8 cellular contexts compared by ENCODE assay signal in genomic region chr19:51366050-51366998, GRCh38. TPM values are rescaled to one million over a fixed set of nuclear protein-coding genes. Genes with fewer than 3 reads are reported as not detected.
DNase-seq lines count a peak whose midpoint lies in the region; ATAC-seq lines count a peak whose summit lies in the region.

TSS of gene ETFB (minus strand) at chr19:51366388. CDS start at chr19:51366326, 62 bp downstream.

- peak; percentile 41 for ATAC-seq in GM21528 (IDR thresholded peaks at IDR 0.05; ENCODE audit: low FRiP score, unreplicated experiment)
- peak; percentile 65 to 67 for ATAC-seq in activated naive CD4-positive, alpha-beta T cell treated with anti-CD3 and anti-CD28 coated beads, Interleukin-2, amount 50 U/mL, for 72 hours

- H2AFZ ChIP-seq in Karpas-422 (ENCODE audit: low read length): peak within 1 kb of the TSS; percentile 15; the same call in 1 of the 2 replicates

- H3K9me3 Mint-ChIP-seq in activated naive CD4-positive, alpha-beta T cell treated with anti-CD3 and anti-CD28 coated beads, Interleukin-2, amount 50 U/mL, for 72 hours: no peaks in the 10 kb centered on the region

- peak within 1 kb of the TSS; percentile 94 for H3K9ac ChIP-seq in Karpas-422 (ENCODE audit: low read length)

- H3K27ac ChIP-seq in Karpas-422 (ENCODE audit: low read length): peak within 1 kb of the TSS; percentile 92

- no peaks in the 10 kb centered on the region for H3K36me3 ChIP-seq in Karpas-422 (ENCODE audit: insufficient read depth, low read length)

- no peaks in the 10 kb centered on the region for H4K20me1 ChIP-seq in Karpas-422 (ENCODE audit: insufficient read depth, low read depth, low read length)

- H3K27ac Mint-ChIP-seq in activated naive CD4-positive, alpha-beta T cell treated with anti-CD3 and anti-CD28 coated beads, Interleukin-2, amount 50 U/mL, for 72 hours: peak within 1 kb of the TSS; percentile 99

- H3K36me3 Mint-ChIP-seq in activated naive CD4-positive, alpha-beta T cell treated with anti-CD3 and anti-CD28 coated beads, Interleukin-2, amount 50 U/mL, for 72 hours: peaks cover 31 to 42% of the 10 kb centered on the region in 2 donors

- H3K79me2 ChIP-seq in Karpas-422 (ENCODE audit: low read length): peaks cover 47% of the 10 kb centered on the region

- H3K9me3 ChIP-seq in Karpas-422 (ENCODE audit: low read length): no peaks in the 10 kb centered on the region

- no peaks in the 10 kb centered on the region for H3K27me3 ChIP-seq in Karpas-422 (ENCODE audit: low read length)

- H3K4me3 ChIP-seq in Karpas-422 (ENCODE audit: low read length): peak within 1 kb of the TSS; percentile 75

- in situ Hi-C loops in Caki2 (cut with HindIII; ENCODE audit: low pct_unique_long_range_greater_than_20kb, low sequenced_read_pairs): no loop called here

- no peaks in the 10 kb centered on the region for H3K9me2 ChIP-seq in Karpas-422 (replicated peaks; ENCODE audit: insufficient read depth, low read length)

- H3K4me2 ChIP-seq in Karpas-422 (ENCODE audit: low read depth, low read length, poor library complexity, severe bottlenecking): peak within 1 kb of the TSS; percentile 95

- H3K4me1 ChIP-seq in Karpas-422 (ENCODE audit: low read length): peaks cover 39% of the 10 kb centered on the region

- DNase-seq in Caki2 (ENCODE audit: low read depth) (peak; percentile 98), Karpas-422 (peak; percentile 100), SKM-1 treated with dmso at 0.1 percent for 144 hours (lab: John Stamatoyannopoulos, UW; ENCODE audit: unreplicated experiment) (peak; percentile 90), glomerular endothelial cell (ENCODE audit: extremely low read depth, low read depth, low spot score) (peak; percentile 85), occipital lobe (lab: John Stamatoyannopoulos, UW) (peak; percentile 98), superior temporal gyrus (ENCODE audit: extremely low spot score) (peak; percentile 98)
- DNase-seq in activated naive CD4-positive, alpha-beta T cell treated with anti-CD3 and anti-CD28 coated beads, Interleukin-2, amount 50 U/mL, for 72 hours (ENCODE audit: low spot score in 2 of 2): peak; percentile 93 to 96

RNA-seq across cellular contexts. Expression of gene ETFB, which starts in this region (rescaled TPM):
- total RNA-seq in Caki2 (2014; rRNA removed; shearing (Covaris generic); ENCODE audit: low replicate concordance): 497 and 551 TPM in 2 replicates
- 112 and 231 TPM in 2 replicates for total RNA-seq in Karpas-422 (2014; rRNA removed; shearing (Covaris generic); ENCODE audit: low replicate concordance)
- total RNA-seq in activated naive CD4-positive, alpha-beta T cell treated with anti-CD3 and anti-CD28 coated beads, Interleukin-2, amount 50 U/mL, for 72 hours: 100 to 1,000 TPM; 147 to 153 TPM
- 64.5 and 70.8 TPM in 2 replicates for total RNA-seq in glomerular endothelial cell
- 49.8 TPM for total RNA-seq in occipital lobe

Comparison
In these comparisons a context has a peak if more than half of its experiments do, and no peak if none do; other contexts are left out.
1. Peak in every context shown above with its lines: DNase-seq, ATAC-seq, H3K4me3 ChIP-seq and H3K27ac ChIP-seq.